ENCODE assay signal across 20 cellular contexts in genomic region chr20:62961310-62961783, GRCh38. TPM values are rescaled to one million over a fixed set of nuclear protein-coding genes. Genes with fewer than 3 reads are reported as not detected.
DNase-seq lines count a peak whose midpoint lies in the region; ATAC-seq and TF ChIP-seq lines count a peak whose summit lies in the region.
"Had no signal": no experiment of that assay in that cellular context is flagged by ENCODE, and none has a peak within 500 bp of the region (broad histone marks: within the 10 kb centered on the region; RNA-seq: fewer than 3 reads in every experiment).

No MANE protein-coding gene starts in this region.

- H4K20me1 ChIP-seq in mammary epithelial cell (ENCODE audit: insufficient read depth, low read length), result no peaks in the 10 kb centered on the region
- no peaks in the 10 kb centered on the region for H4K20me1 ChIP-seq in neural progenitor cell (ENCODE audit: low read depth)

- H3K9me3 ChIP-seq in mammary epithelial cell (replicated peaks; ENCODE audit: insufficient read depth, low read length), result no peaks in the 10 kb centered on the region
- H3K9me3 ChIP-seq in neural progenitor cell (ENCODE audit: low read depth), result no peaks in the 10 kb centered on the region
- H3K9me3 ChIP-seq: HAP-1, thyroid gland had no signal

- CTCF ChIA-PET in mammary epithelial cell (lab: Charles Lee; ENCODE audit: low non-redundant PET), result no interaction called here

- H3F3A ChIP-seq in neural progenitor cell (ENCODE audit: low read depth), result no peaks in the 10 kb centered on the region

- H3K4me3 ChIP-seq in H7 (ENCODE audit: insufficient read depth, low read depth, low read length) (peak overlapping the region; percentile 8; the same call in 1 of the 2 replicates), mammary epithelial cell (replicated peaks in 1 of 3; ENCODE audit: insufficient read depth in 1 of 3, low read depth in 2 of 3, low read length in 3 of 3) (peak overlapping the region in 1 of 3 experiments; percentile 20), neural progenitor cell (no peak overlapping the region)
- H3K4me3 ChIP-seq: HAP-1, thyroid gland had no signal

- H3K27ac Mint-ChIP-seq in neural progenitor cell, result no peak overlapping the region
- H3K27ac Mint-ChIP-seq: dendritic cell treated with granulocyte-macrophage colony-stimulating factor and Interleukin-4, amounts not matched to agents 40 ng/mL and 50 ng/mL, for 4 days; memory B cell; naive thymus-derived CD4-positive, alpha-beta T cell had no signal

- WGBS in mammary epithelial cell (ENCODE audit: low coverage, missing lambda C conversion rate), result 21% methylated on average over 11 of the region's 19 CpGs

- H2AFZ ChIP-seq in mammary epithelial cell (ENCODE audit: low read depth, low read length), result peak overlapping the region; percentile 84
- H2AFZ ChIP-seq in neural progenitor cell (replicated peaks), result no peak overlapping the region

- no peaks in the 10 kb centered on the region for H3K27me3 ChIP-seq in H7 (ENCODE audit: control insufficient read depth, insufficient read depth, low read length)
- no peaks in the 10 kb centered on the region for H3K27me3 ChIP-seq in mammary epithelial cell (ENCODE audit: insufficient read depth, low read length)
- H3K27me3 ChIP-seq in neural progenitor cell, result no peaks in the 10 kb centered on the region
- H3K27me3 ChIP-seq: thyroid gland had no signal

- no peak for ATAC-seq in HG03108 (IDR thresholded peaks at IDR 0.05; ENCODE audit: unreplicated experiment)
- ATAC-seq: esophagus mucosa; naive thymus-derived CD4-positive, alpha-beta T cell had no signal

- H3K9me3 Mint-ChIP-seq in neural progenitor cell, result no peaks in the 10 kb centered on the region
- H3K9me3 Mint-ChIP-seq: activated CD4-positive, alpha-beta T cell treated with anti-CD3 and anti-CD28 coated beads, Interleukin-2, amount 10 ng/mL, durations not matched to agents 7 days and 5 days; dendritic cell treated with granulocyte-macrophage colony-stimulating factor and Interleukin-4, amounts not matched to agents 40 ng/mL and 50 ng/mL, for 4 days; memory B cell; naive thymus-derived CD4-positive, alpha-beta T cell had no signal

- no peaks in the 10 kb centered on the region for H3K79me2 ChIP-seq in mammary epithelial cell (ENCODE audit: insufficient read depth, low read length)
- H3K79me2 ChIP-seq in neural progenitor cell (ENCODE audit: low read depth), result no peaks in the 10 kb centered on the region

- no peak overlapping the region for H3K4me3 Mint-ChIP-seq in neural progenitor cell
- H3K4me3 Mint-ChIP-seq: activated CD4-positive, alpha-beta T cell treated with anti-CD3 and anti-CD28 coated beads, Interleukin-2, amount 10 ng/mL, durations not matched to agents 7 days and 5 days; dendritic cell treated with granulocyte-macrophage colony-stimulating factor and Interleukin-4, amounts not matched to agents 40 ng/mL and 50 ng/mL, for 4 days; memory B cell; naive thymus-derived CD4-positive, alpha-beta T cell had no signal

- dilution Hi-C loops in mammary epithelial cell (cut with HindIII; ENCODE audit: low sequenced_read_pairs), result no loop called here

- no peaks in the 10 kb centered on the region for H3K36me3 Mint-ChIP-seq in neural progenitor cell
- H3K36me3 Mint-ChIP-seq: naive thymus-derived CD4-positive, alpha-beta T cell had no signal

- peaks cover 8% of the 10 kb centered on the region for H3K4me1 Mint-ChIP-seq in neural progenitor cell
- H3K4me1 Mint-ChIP-seq: memory B cell had no signal

- TF ChIP-seq CTCF in mammary epithelial cell (conservative IDR thresholded peaks at IDR 0.05 in 1 of 2, IDR thresholded peaks at IDR 0.05 in 1 of 2; ENCODE audit: extremely low read depth in 1 of 2, insufficient read depth in 1 of 2, low read depth in 1 of 2, low read length in 2 of 2) (no peak), neural progenitor cell (IDR thresholded peaks at IDR 0.05) (peak; percentile 4)

- H3K4me1 ChIP-seq in mammary epithelial cell (ENCODE audit: insufficient read depth, low read length) (peaks cover 23% of the 10 kb centered on the region), neural progenitor cell (no peaks in the 10 kb centered on the region)
- H3K4me1 ChIP-seq: HAP-1, thyroid gland had no signal

- H3K36me3 ChIP-seq in H7 (replicated peaks; ENCODE audit: control insufficient read depth, insufficient read depth, low read length), result peaks cover 9% of the 10 kb centered on the region
- H3K36me3 ChIP-seq in mammary epithelial cell (ENCODE audit: insufficient read depth, low read length), result no peaks in the 10 kb centered on the region
- H3K36me3 ChIP-seq in neural progenitor cell, result no peaks in the 10 kb centered on the region
- H3K36me3 ChIP-seq: thyroid gland had no signal

- no TSS peak for BruUV-seq in mammary epithelial cell (replicated peaks; lab: Mats Ljungman, UMichigan)

- peak overlapping the region; percentile 77 for H3K4me2 ChIP-seq in mammary epithelial cell (ENCODE audit: insufficient read depth, low read depth, low read length)
- H3K4me2 ChIP-seq in neural progenitor cell, result no peak overlapping the region

- in situ Hi-C loops in mammary epithelial cell (cut with MboI; ENCODE audit: low sequenced_read_pairs in 2 of 2), result no loop called here

- H3K27me3 Mint-ChIP-seq in neural progenitor cell (ENCODE audit: insufficient read depth, low read depth), result peaks cover 10% of the 10 kb centered on the region
- H3K27me3 Mint-ChIP-seq: activated CD4-positive, alpha-beta T cell treated with anti-CD3 and anti-CD28 coated beads, Interleukin-2, amount 10 ng/mL, durations not matched to agents 7 days and 5 days; dendritic cell treated with granulocyte-macrophage colony-stimulating factor and Interleukin-4, amounts not matched to agents 40 ng/mL and 50 ng/mL, for 4 days; memory B cell; naive thymus-derived CD4-positive, alpha-beta T cell had no signal

- H3K27ac ChIP-seq in mammary epithelial cell (ENCODE audit: insufficient read depth, low read depth, low read length) (no peak overlapping the region), neural progenitor cell (no peak overlapping the region)
- H3K27ac ChIP-seq: thyroid gland had no signal

- H3K9ac ChIP-seq in mammary epithelial cell (ENCODE audit: insufficient read depth, low read length) (no peak overlapping the region), neural progenitor cell (no peak overlapping the region)

- DNase-seq in H7 (peak; percentile 96), NCI-H524 (lab: John Stamatoyannopoulos, UW) (peak; percentile 75 to 76), mammary epithelial cell (peak; percentile 79), neural progenitor cell (ENCODE audit: low spot score) (peak; percentile 48), NCI-H2081 treated with DMSO at 0.1 percent for 48 hours (lab: John Stamatoyannopoulos, UW) (no peak)
- DNase-seq in stimulated activated CD4-positive, alpha-beta T cell treated with anti-CD3 and anti-CD28 coated beads, Interleukin-1b, Interleukin-23, amount 100 ng/mL, for 48 hours, result no peak
- DNase-seq: activated CD4-positive, alpha-beta T cell treated with anti-CD3 and anti-CD28 coated beads, Interleukin-2, amount 10 ng/mL, durations not matched to agents 7 days and 5 days; activated naive CD4-positive, alpha-beta T cell treated with Interleukin-2 at 50 U/mL for 16 hours; activated T-cell treated with anti-CD3 and anti-CD28 coated beads for 4 hours; naive thymus-derived CD4-positive, alpha-beta T cell; SW 1271; thyroid gland had no signal

- intact Hi-C loops in mammary epithelial cell (cut with micrococcal nuclease), result no loop called here

RNA-seq across cellular contexts. Expression of gene SLC17A9, which starts 8.8 kb away (rescaled TPM):
- 32.6 and 41.4 TPM in 2 replicates for total RNA-seq in H7 (2014; rRNA removed; shearing (Covaris generic))
- total RNA-seq in mammary epithelial cell (under 1 TPM; 0.33 to 0.67 TPM), neural progenitor cell (ENCODE audit: low replicate concordance) (0.17 and 0.74 TPM in 2 replicates)
- 0.09 TPM for polyA plus RNA-seq in mammary epithelial cell
- polyA minus RNA-seq in mammary epithelial cell, result not detected
- total RNA-seq: LHCN-M2 had no signal

RNA-seq across cellular contexts. Expression of gene GID8, which starts 23.4 kb away (rescaled TPM):
- 49.1 and 57.0 TPM in 2 replicates for total RNA-seq in H7 (2014; rRNA removed; shearing (Covaris generic))
- total RNA-seq in mammary epithelial cell (10 to 100 TPM; 34.5 to 43.2 TPM), neural progenitor cell (ENCODE audit: low replicate concordance) (48.7 and 50.0 TPM in 2 replicates)
- polyA plus RNA-seq in mammary epithelial cell, result 29.7 TPM
- 47.5 TPM for polyA minus RNA-seq in mammary epithelial cell

RNA-seq across cellular contexts. Expression of gene DIDO1, which starts 35.0 kb away (rescaled TPM):
- 53.2 and 63.4 TPM in 2 replicates for total RNA-seq in H7 (2014; rRNA removed; shearing (Covaris generic))
- total RNA-seq in mammary epithelial cell (10 to 100 TPM; 38.7 to 53.2 TPM), neural progenitor cell (ENCODE audit: low replicate concordance) (64.5 and 68.5 TPM in 2 replicates)
- polyA plus RNA-seq in mammary epithelial cell, result 13.6 TPM
- polyA minus RNA-seq in mammary epithelial cell, result 31.4 TPM

RNA-seq across cellular contexts. Expression of gene BHLHE23, which starts 45.4 kb away (rescaled TPM):
- 2.1 TPM in 2 replicates for total RNA-seq in H7 (2014; rRNA removed; shearing (Covaris generic))
- total RNA-seq in mammary epithelial cell (not detected), neural progenitor cell (ENCODE audit: low replicate concordance) (0.22 TPM in 1 of 2 replicates, not detected in the other)
- not detected for polyA plus RNA-seq in mammary epithelial cell
- not detected for polyA minus RNA-seq in mammary epithelial cell
- total RNA-seq: activated CD4-positive, alpha-beta T cell treated with anti-CD3 and anti-CD28 coated beads, Interleukin-2, amount 10 ng/mL, durations not matched to agents 7 days and 5 days; esophagus mucosa; glomerular endothelial cell; LHCN-M2; naive thymus-derived CD4-positive, alpha-beta T cell; posterior vena cava; thyroid gland had no signal
- polyA plus RNA-seq: naive thymus-derived CD4-positive, alpha-beta T cell had no signal

Comparison
In these comparisons a context has a peak if more than half of its experiments do, and no peak if none do; other contexts are left out.
1. DNase-seq: peak in H7 (single experiment), NCI-H524 (2 of 2), mammary epithelial cell (single experiment) and neural progenitor cell (single experiment); none in stimulated activated CD4-positive, alpha-beta T cell treated with anti-CD3 and anti-CD28 coated beads, Interleukin-1b, Interleukin-23, amount 100 ng/mL, for 48 hours (single experiment) and NCI-H2081 treated with DMSO at 0.1 percent for 48 hours (single experiment).
2. RNA of gene SLC17A9, which starts 8.8 kb away (total RNA-seq): 32.6 to 41.4 TPM in H7; 0.33 to 0.67 TPM in mammary epithelial cell and 0.17 to 0.74 TPM in neural progenitor cell; every median in the first group is over 10 times any median in the second.